Comparison of ENCODE assay signal across 11 cellular contexts in genomic region chr1:79006564-79006963, GRCh38. TPM values are rescaled to one million over a fixed set of nuclear protein-coding genes. Genes with fewer than 3 reads are reported as not detected.
DNase-seq lines count a peak whose midpoint lies in the region; ATAC-seq, FAIRE-seq and TF ChIP-seq lines count a peak whose summit lies in the region.
"Had no signal": no experiment of that assay in that cellular context is flagged by ENCODE, and none has a peak within 500 bp of the region (broad histone marks: within the 10 kb centered on the region; RNA-seq: fewer than 3 reads in every experiment).

Gene ADGRL4, minus strand, starts transcription at chr1:79006730. Its CDS starts 76 bp downstream, at chr1:79006654.

- ATAC-seq in HG02588 (IDR thresholded peaks at IDR 0.05; ENCODE audit: unreplicated experiment), result no peak
- no peak for ATAC-seq in HG02610 (IDR thresholded peaks at IDR 0.05; ENCODE audit: unreplicated experiment)
- no peak for ATAC-seq in HG03025 (IDR thresholded peaks at IDR 0.05; ENCODE audit: low FRiP score, unreplicated experiment)

- H2AFZ ChIP-seq in osteoblast (ENCODE audit: low read length), result peak within 1 kb of the TSS; percentile 94

- H3K27ac ChIP-seq in left ventricle myocardium inferior (replicated peaks) (peak within 1 kb of the TSS; percentile 88), osteoblast (ENCODE audit: low read depth, low read length) (peak within 1 kb of the TSS; percentile 73)

- peaks cover 33% of the 10 kb centered on the region for H3K79me2 ChIP-seq in osteoblast (ENCODE audit: insufficient read depth, low read length)

- peak within 1 kb of the TSS; percentile 91 for H3K4me2 ChIP-seq in osteoblast (ENCODE audit: insufficient read depth, low read length)

- POLR2A ChIA-PET in AG04449 (lab: Yijun Ruan, JAX), result no interaction called here

- TF ChIP-seq CTCF in AG04449 (IDR thresholded peaks at IDR 0.05; ENCODE audit: insufficient read depth, low read length, missing control alignments) (no peak), left ventricle myocardium inferior (IDR thresholded peaks at IDR 0.05; ENCODE audit: borderline replicate concordance) (no peak), osteoblast (IDR thresholded peaks at IDR 0.05; ENCODE audit: extremely low read depth, low read depth, low read length) (no peak), D721Med (IDR thresholded peaks at IDR 0.05; ENCODE audit: insufficient read depth, missing control alignments) (no peak)

- H4K20me1 ChIP-seq in osteoblast (ENCODE audit: insufficient read depth, low read length), result no peaks in the 10 kb centered on the region

- H3K4me1 ChIP-seq in left ventricle myocardium inferior, result peaks cover 10% of the 10 kb centered on the region
- H3K4me1 ChIP-seq in osteoblast (ENCODE audit: insufficient read depth, low read length), result peaks cover 11% of the 10 kb centered on the region

- CTCF ChIA-PET in AG04449 (lab: Yijun Ruan, JAX), result no interaction called here

- H3K9me3 ChIP-seq in left ventricle myocardium inferior (replicated peaks) (peaks cover 3% of the 10 kb centered on the region), osteoblast (ENCODE audit: low read depth, low read length) (no peaks in the 10 kb centered on the region)

- H3K4me3 ChIP-seq in AG04449 (ENCODE audit: low read depth, low read length) (peak within 1 kb of the TSS; percentile 58), left ventricle myocardium inferior (peak within 1 kb of the TSS; percentile 64), osteoblast (ENCODE audit: insufficient read depth, low read length) (peak within 1 kb of the TSS; percentile 83)

- H3K36me3 ChIP-seq in left ventricle myocardium inferior (no peaks in the 10 kb centered on the region), osteoblast (ENCODE audit: insufficient read depth, low read length) (no peaks in the 10 kb centered on the region)

- intact Hi-C loops in left ventricle myocardium inferior (cut with micrococcal nuclease), result no loop called here

- DNase-seq in AG04449 (ENCODE audit: low read depth, low spot score), result no peak
- peak; percentile 81 for DNase-seq in astrocyte of the hippocampus (ENCODE audit: low read depth, low spot score)
- peak; percentile 50 for DNase-seq in left ventricle myocardium inferior
- peak; percentile 86 for DNase-seq in osteoblast (ENCODE audit: insufficient read length, low spot score, missing footprints)
- no peak for DNase-seq in D721Med (ENCODE audit: insufficient read length, low spot score)
- DNase-seq: effector memory CD4-positive, alpha-beta T cell; NCI-H446 treated with DMSO at 0.1 percent for 48 hours had no signal

- H3K27me3 ChIP-seq in left ventricle myocardium inferior (ENCODE audit: low read depth), result peaks cover 12% of the 10 kb centered on the region
- no peaks in the 10 kb centered on the region for H3K27me3 ChIP-seq in osteoblast (ENCODE audit: insufficient read depth, low read length)

- FAIRE-seq in D721Med (lab: Jason Lieb, UNC), result no peak

RNA-seq across cellular contexts. Expression of gene ADGRL4, which starts in this region (rescaled TPM):
- total RNA-seq in left ventricle myocardium inferior, result 19.3 TPM
- 16.6 and 23.6 TPM in 2 replicates for total RNA-seq in osteoblast
- total RNA-seq: A673 had no signal

Comparison
In these comparisons a context has a peak if more than half of its experiments do, and no peak if none do; other contexts are left out.
1. DNase-seq: peak in astrocyte of the hippocampus (single experiment), left ventricle myocardium inferior (single experiment) and osteoblast (single experiment); none in AG04449 (single experiment) and D721Med (single experiment).
2. Peak in every context shown above with its lines, with median percentiles within 50 percentile points of each other: H3K4me3 ChIP-seq.